In genomic region chr15:54045397-54045796, GRCh38 we compare ENCODE assay signal across 1 cellular context.
TF ChIP-seq lines count a peak whose summit lies in the region.

No MANE protein-coding gene starts in this region.

TF ChIP-seq in GM12878, 131 proteins besides CTCF, POLR2A, EP300 and RAD21 (continued from another document):
- TF ChIP-seq SIN3A (IDR thresholded peaks at IDR 0.05; ENCODE audit: low read depth, low read length): no peak
